10 cellular contexts compared by ENCODE assay signal in genomic region chr1:234538930-234539649, GRCh38.
DNase-seq lines count a peak whose midpoint lies in the region; ATAC-seq and TF ChIP-seq lines count a peak whose summit lies in the region.
"Had no signal": no experiment of that assay in that cellular context is flagged by ENCODE, and none has a peak within 500 bp of the region (broad histone marks: within the 10 kb centered on the region; RNA-seq: fewer than 3 reads in every experiment).

No MANE protein-coding gene starts in this region.

- H3K4me1 ChIP-seq in hepatocyte (ENCODE audit: insufficient read depth) (peaks cover 65% of the 10 kb centered on the region), rectal smooth muscle tissue (ENCODE audit: control insufficient read depth, insufficient read depth, low read length) (peaks cover 97% of the 10 kb centered on the region)

- H3K4me3 Mint-ChIP-seq in natural killer cell treated with Interleukin-12 subunit alpha and Interleukin-12 subunit beta and Interleukin-15 and Interleukin-18, amount 100 ng/mL, for 72 hours: no peak overlapping the region
- no peak overlapping the region for H3K4me3 Mint-ChIP-seq in natural killer cell
- H3K4me3 Mint-ChIP-seq: T-helper 1 cell treated with Interleukin-12 subunit alpha and Interleukin-12 subunit beta and Interleukin-4 antibody, amounts not matched to agents 30 μg/mL and 1 μg/mL, for 36 hours had no signal

- peak; percentile 37 for DNase-seq in natural killer cell treated with Interleukin-12 subunit alpha and Interleukin-12 subunit beta and Interleukin-15 and Interleukin-18, amount 100 ng/mL, for 72 hours (ENCODE audit: low spot score)
- no peak for DNase-seq in natural killer cell
- no peak for DNase-seq in hepatocyte (ENCODE audit: low spot score)
- DNase-seq in activated CD8-positive, alpha-beta memory T cell treated with anti-CD3 and anti-CD28 coated beads for 24 hours: no peak
- no peak for DNase-seq in GM03348 (ENCODE audit: low spot score)

- H3K27me3 ChIP-seq in hepatocyte: no peaks in the 10 kb centered on the region
- H3K27me3 ChIP-seq in rectal smooth muscle tissue (ENCODE audit: control insufficient read depth, insufficient read depth, low read length): no peaks in the 10 kb centered on the region
- H3K27me3 ChIP-seq: adrenal gland had no signal

- H3K27ac ChIP-seq in hepatocyte (peak overlapping the region; percentile 92), rectal smooth muscle tissue (ENCODE audit: low read depth, low read length) (peak overlapping the region; percentile 98)

- H3K79me2 ChIP-seq in hepatocyte: no peaks in the 10 kb centered on the region

- no peak overlapping the region for H3K4me3 ChIP-seq in hepatocyte
- no peak overlapping the region for H3K4me3 ChIP-seq in rectal smooth muscle tissue (ENCODE audit: low read length)
- H3K4me3 ChIP-seq: adrenal gland had no signal

- no peaks in the 10 kb centered on the region for H3K4me1 Mint-ChIP-seq in natural killer cell treated with Interleukin-12 subunit alpha and Interleukin-12 subunit beta and Interleukin-15 and Interleukin-18, amount 100 ng/mL, for 72 hours (ENCODE audit: low read depth in 2 of 2)
- H3K4me1 Mint-ChIP-seq in natural killer cell: no peaks in the 10 kb centered on the region

- ATAC-seq in natural killer cell treated with Interleukin-12 subunit alpha and Interleukin-12 subunit beta and Interleukin-15 and Interleukin-18, amount 100 ng/mL, for 72 hours: no peak
- ATAC-seq in natural killer cell: no peak
- ATAC-seq in GM18520 (IDR thresholded peaks at IDR 0.05; ENCODE audit: unreplicated experiment): no peak
- ATAC-seq in GM21367 (IDR thresholded peaks at IDR 0.05; ENCODE audit: unreplicated experiment): no peak

- no peaks in the 10 kb centered on the region for H4K20me1 ChIP-seq in hepatocyte (ENCODE audit: insufficient read depth, poor library complexity, severe bottlenecking)

- intact Hi-C loops in natural killer cell (cut with micrococcal nuclease): no loop called here

- H2AFZ ChIP-seq in hepatocyte: no peak overlapping the region

- H3K27me3 Mint-ChIP-seq in natural killer cell treated with Interleukin-12 subunit alpha and Interleukin-12 subunit beta and Interleukin-15 and Interleukin-18, amount 100 ng/mL, for 72 hours: peaks cover 0 to 13% of the 10 kb centered on the region in 2 donors
- H3K27me3 Mint-ChIP-seq in natural killer cell (ENCODE audit: low read depth in 2 of 2): peaks cover 2 to 7% of the 10 kb centered on the region in 2 donors

- H3K9ac ChIP-seq in rectal smooth muscle tissue (ENCODE audit: low read length): no peak overlapping the region

- peak overlapping the region; percentile 34 for H3K4me2 ChIP-seq in hepatocyte

- H3K9me3 ChIP-seq in hepatocyte (ENCODE audit: low read depth): no peaks in the 10 kb centered on the region
- H3K9me3 ChIP-seq: adrenal gland had no signal

- H3K9me3 Mint-ChIP-seq in natural killer cell treated with Interleukin-12 subunit alpha and Interleukin-12 subunit beta and Interleukin-15 and Interleukin-18, amount 100 ng/mL, for 72 hours: no peaks in the 10 kb centered on the region
- no peaks in the 10 kb centered on the region for H3K9me3 Mint-ChIP-seq in natural killer cell
- H3K9me3 Mint-ChIP-seq: T-helper 1 cell treated with Interleukin-12 subunit alpha and Interleukin-12 subunit beta and Interleukin-4 antibody, amounts not matched to agents 30 μg/mL and 1 μg/mL, for 36 hours had no signal

- TF ChIP-seq CTCF in natural killer cell (IDR thresholded peaks at IDR 0.05): no peak
- TF ChIP-seq CTCF in hepatocyte (IDR thresholded peaks at IDR 0.05; ENCODE audit: poor library complexity): no peak

- WGBS in hepatocyte (ENCODE audit: low lambda C conversion rate, missing lambda C conversion rate): 78% methylated on average over 14 of the region's 14 CpGs

- H3K36me3 ChIP-seq in hepatocyte (replicated peaks; ENCODE audit: insufficient read depth, low read depth) (no peaks in the 10 kb centered on the region), rectal smooth muscle tissue (ENCODE audit: control insufficient read depth, insufficient read depth, low read length) (no peaks in the 10 kb centered on the region)
- H3K36me3 ChIP-seq: adrenal gland had no signal

- H3K36me3 Mint-ChIP-seq in natural killer cell treated with Interleukin-12 subunit alpha and Interleukin-12 subunit beta and Interleukin-15 and Interleukin-18, amount 100 ng/mL, for 72 hours: no peaks in the 10 kb centered on the region
- H3K36me3 Mint-ChIP-seq in natural killer cell: no peaks in the 10 kb centered on the region

- no peaks in the 10 kb centered on the region for H3K9me2 ChIP-seq in hepatocyte (replicated peaks; ENCODE audit: insufficient read depth)

- H3K27ac Mint-ChIP-seq in natural killer cell treated with Interleukin-12 subunit alpha and Interleukin-12 subunit beta and Interleukin-15 and Interleukin-18, amount 100 ng/mL, for 72 hours: no peak overlapping the region
- no peak overlapping the region for H3K27ac Mint-ChIP-seq in natural killer cell
